In the genomic region with DNA sequence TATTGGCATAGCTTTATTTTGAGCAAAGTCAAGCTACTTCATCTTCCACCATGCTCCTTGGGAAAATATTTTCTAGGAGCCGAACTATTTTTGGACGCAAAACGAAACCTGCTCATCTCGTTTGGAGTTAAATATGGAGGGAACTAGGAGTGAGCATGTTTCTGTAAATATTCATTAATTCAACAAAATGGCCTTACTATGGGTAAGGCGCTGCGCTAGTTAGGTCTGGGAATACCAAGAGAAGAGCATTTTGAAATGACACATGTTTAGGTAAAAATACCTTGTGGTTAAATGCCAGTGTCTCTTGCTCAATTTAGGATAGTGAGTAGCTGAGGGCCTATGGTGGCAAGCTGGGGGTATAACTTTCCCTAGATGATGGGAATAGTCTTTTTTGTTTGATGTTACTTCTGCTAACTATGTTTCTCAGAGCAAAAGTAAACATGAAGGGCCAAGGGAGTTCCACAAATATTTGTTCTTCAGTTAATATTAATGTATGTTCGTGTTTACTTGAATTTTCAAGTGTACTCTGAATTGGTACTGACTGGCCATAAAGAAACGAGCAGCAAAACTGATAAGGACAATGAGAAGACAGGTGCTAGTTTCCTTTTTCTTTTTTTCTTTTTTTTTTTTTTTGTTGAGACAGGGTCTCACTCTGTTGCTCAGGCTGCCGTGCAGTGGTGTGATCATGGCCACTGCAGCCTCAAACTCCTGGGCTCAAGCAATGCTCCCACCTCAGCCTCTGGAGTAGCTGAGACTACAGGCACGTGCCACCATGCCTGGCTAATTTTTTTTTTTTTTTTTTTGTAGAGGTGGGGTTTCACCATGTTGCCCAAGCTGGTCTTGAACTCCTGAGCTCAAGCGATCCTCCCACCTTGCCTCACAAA, we compare ENCODE assay signal across 28 cellular contexts.
DNase-seq lines count a peak whose midpoint lies in the region; ATAC-seq and TF ChIP-seq lines count a peak whose summit lies in the region.
"Had no signal": no experiment of that assay in that cellular context is flagged by ENCODE, and none has a peak within 500 bp of the region (broad histone marks: within the 10 kb centered on the region; RNA-seq: fewer than 3 reads in every experiment).

No MANE protein-coding gene starts in this region.

- H3K4me3 Mint-ChIP-seq in CD14-positive monocyte (no peak overlapping the region), progenitor cell of endocrine pancreas (ENCODE audit: low read depth) (no peak overlapping the region)
- H3K4me3 Mint-ChIP-seq in activated CD8-positive, alpha-beta T cell treated with anti-CD3 and anti-CD28 coated beads for 36 hours = no peak overlapping the region
- H3K4me3 Mint-ChIP-seq: activated CD4-positive, alpha-beta memory T cell treated with anti-CD3 and anti-CD28 coated beads for 36 hours; activated naive CD8-positive, alpha-beta T cell treated with anti-CD3 and anti-CD28 coated beads for 36 hours; CD4-positive, alpha-beta memory T cell; endodermal cell; GM23338 had no signal

- H3K9me3 ChIP-seq in HEK293 (ENCODE audit: control insufficient read depth, insufficient read depth, low read depth, low read length) (no peaks in the 10 kb centered on the region), body of pancreas (no peaks in the 10 kb centered on the region)
- H3K9me3 ChIP-seq: ascending aorta, esophagus squamous epithelium, sigmoid colon, testis, vagina had no signal

- 30 to 36% methylated on average over 11 of the region's 11 CpGs for WGBS in body of pancreas, 2 donors

- peaks cover 0 to 3% of the 10 kb centered on the region in 2 donors for H3K36me3 Mint-ChIP-seq in CD14-positive monocyte
- H3K36me3 Mint-ChIP-seq in progenitor cell of endocrine pancreas (ENCODE audit: insufficient read depth) = no peaks in the 10 kb centered on the region
- H3K36me3 Mint-ChIP-seq in activated CD8-positive, alpha-beta T cell treated with anti-CD3 and anti-CD28 coated beads for 36 hours (ENCODE audit: low read depth) = no peaks in the 10 kb centered on the region
- H3K36me3 Mint-ChIP-seq: activated CD4-positive, alpha-beta memory T cell treated with anti-CD3 and anti-CD28 coated beads for 36 hours; activated naive CD8-positive, alpha-beta T cell treated with anti-CD3 and anti-CD28 coated beads for 36 hours; CD4-positive, alpha-beta memory T cell had no signal

- no peaks in the 10 kb centered on the region for H3K4me1 ChIP-seq in HEK293 (ENCODE audit: control insufficient read depth, insufficient read depth, low read length)
- peaks cover 66% of the 10 kb centered on the region for H3K4me1 ChIP-seq in body of pancreas
- H3K4me1 ChIP-seq: ascending aorta, esophagus squamous epithelium, sigmoid colon, vagina had no signal

- CTCF ChIA-PET in HEK293 (lab: Yijun Ruan, JAX) = interaction anchor here (0.6 kb wide), 1 partner anchor 23 kb away, joined by 3 read pairs; no protein-coding TSS in a partner anchor
- CTCF ChIA-PET in activated CD8-positive, alpha-beta T cell treated with anti-CD3 and anti-CD28 coated beads for 36 hours (lab: Charles Lee) = no interaction called here

- DNase-seq in CD14-positive monocyte (ENCODE audit: low spot score) = no peak
- peak in 1 of 4 donors; percentile 47 for DNase-seq in body of pancreas
- no peak for DNase-seq in progenitor cell of endocrine pancreas (ENCODE audit: low spot score, unreplicated experiment)
- DNase-seq in epidermal melanocyte (ENCODE audit: insufficient read length, low spot score) = no peak
- DNase-seq in superior temporal gyrus (ENCODE audit: extremely low spot score) = no peak
- no peak for DNase-seq in activated CD8-positive, alpha-beta T cell treated with anti-CD3 and anti-CD28 coated beads for 36 hours
- DNase-seq: activated CD4-positive, alpha-beta memory T cell treated with anti-CD3 and anti-CD28 coated beads for 36 hours; activated naive CD8-positive, alpha-beta T cell treated with anti-CD3 and anti-CD28 coated beads for 36 hours; CD4-positive, alpha-beta memory T cell; DND-41; endodermal cell; esophagus squamous epithelium; foreskin melanocyte; mesendoderm; NCI-H2029; NCI-H82; RPMI8226; sigmoid colon; stimulated activated CD4-positive, alpha-beta T cell treated with anti-CD3 and anti-CD28 coated beads, Interleukin-15, amount 100 ng/mL, for 24 hours; stimulated activated naive CD4-positive, alpha-beta T cell; T-helper 1 cell; testis had no signal

- ATAC-seq in body of pancreas = peak; percentile 41
- ATAC-seq in GM21529 (IDR thresholded peaks at IDR 0.05; ENCODE audit: unreplicated experiment) = no peak
- no peak for ATAC-seq in activated CD8-positive, alpha-beta T cell treated with anti-CD3 and anti-CD28 coated beads for 36 hours
- ATAC-seq: activated CD4-positive, CD25-positive, alpha-beta regulatory T cell treated with anti-CD3 and anti-CD28 coated beads, Interleukin-2, amount 50 U/mL, for 24 hours; GM23338 had no signal

- no peak for TF ChIP-seq POLR2A in body of pancreas (IDR thresholded peaks at IDR 0.05)

- TF ChIP-seq CTCF in CD14-positive monocyte (IDR thresholded peaks at IDR 0.05) (no peak), HEK293 (tag by site-specific recombination; IDR thresholded peaks at IDR 0.05) (no peak), body of pancreas (IDR thresholded peaks at IDR 0.05) (no peak), progenitor cell of endocrine pancreas (IDR thresholded peaks at IDR 0.05; ENCODE audit: unreplicated experiment) (no peak)
- no peak for TF ChIP-seq CTCF in activated CD8-positive, alpha-beta T cell treated with anti-CD3 and anti-CD28 coated beads for 36 hours (IDR thresholded peaks at IDR 0.05)

- H3K4me3 ChIP-seq in HEK293 (ENCODE audit: low read depth, low read length) (no peak overlapping the region), body of pancreas (no peak overlapping the region)
- H3K4me3 ChIP-seq: ascending aorta, esophagus squamous epithelium, GM23338, sigmoid colon, testis, vagina had no signal

- POLR2A ChIA-PET in HEK293 (lab: Yijun Ruan, JAX) = no interaction called here
- POLR2A ChIA-PET in activated CD8-positive, alpha-beta T cell treated with anti-CD3 and anti-CD28 coated beads for 36 hours (lab: Charles Lee) = no interaction called here

- no peaks in the 10 kb centered on the region for H3K36me3 ChIP-seq in HEK293 (ENCODE audit: control insufficient read depth in 2 of 2, insufficient read depth in 1 of 2, low read length in 2 of 2)
- H3K36me3 ChIP-seq in body of pancreas (replicated peaks in 1 of 2; ENCODE audit: insufficient read depth in 1 of 2, low read depth in 2 of 2) = no peaks in the 10 kb centered on the region
- H3K36me3 ChIP-seq: ascending aorta, esophagus squamous epithelium, sigmoid colon, vagina had no signal

- H3K27ac Mint-ChIP-seq in CD14-positive monocyte (peak overlapping the region in 5 of 7 donors; percentile 65 to 86 (median 76)), progenitor cell of endocrine pancreas (peak overlapping the region; percentile 54)
- H3K27ac Mint-ChIP-seq in activated CD8-positive, alpha-beta T cell treated with anti-CD3 and anti-CD28 coated beads for 36 hours = no peak overlapping the region
- H3K27ac Mint-ChIP-seq: activated CD4-positive, alpha-beta memory T cell treated with anti-CD3 and anti-CD28 coated beads for 36 hours; activated naive CD8-positive, alpha-beta T cell treated with anti-CD3 and anti-CD28 coated beads for 36 hours; CD4-positive, alpha-beta memory T cell; endodermal cell; GM23338 had no signal

- peaks cover 0 to 1% (median 0%) of the 10 kb centered on the region in 3 donors for H3K27me3 Mint-ChIP-seq in CD14-positive monocyte (ENCODE audit: low read depth in 3 of 3)
- H3K27me3 Mint-ChIP-seq in progenitor cell of endocrine pancreas = peaks cover 15% of the 10 kb centered on the region
- H3K27me3 Mint-ChIP-seq in activated CD8-positive, alpha-beta T cell treated with anti-CD3 and anti-CD28 coated beads for 36 hours = peaks cover 5% of the 10 kb centered on the region

- H3K27ac ChIP-seq in HEK293 (ENCODE audit: extremely low read depth, low read depth, low read length) = no peak overlapping the region
- peak overlapping the region; percentile 25 to 63 (median 53) for H3K27ac ChIP-seq in body of pancreas
- H3K27ac ChIP-seq: ascending aorta, esophagus squamous epithelium, sigmoid colon, testis, vagina had no signal

- H3K4me1 Mint-ChIP-seq in CD14-positive monocyte (peaks cover 73% of the 10 kb centered on the region), progenitor cell of endocrine pancreas (ENCODE audit: low read depth) (peaks cover 24% of the 10 kb centered on the region)
- no peaks in the 10 kb centered on the region for H3K4me1 Mint-ChIP-seq in activated CD8-positive, alpha-beta T cell treated with anti-CD3 and anti-CD28 coated beads for 36 hours (ENCODE audit: low read depth)
- H3K4me1 Mint-ChIP-seq: CD4-positive, alpha-beta memory T cell had no signal

- H3K9me3 Mint-ChIP-seq in CD14-positive monocyte (peaks cover 0 to 2% (median 0%) of the 10 kb centered on the region in 7 donors), progenitor cell of endocrine pancreas (ENCODE audit: low read depth) (no peaks in the 10 kb centered on the region)
- H3K9me3 Mint-ChIP-seq in activated CD8-positive, alpha-beta T cell treated with anti-CD3 and anti-CD28 coated beads for 36 hours = peaks cover 2% of the 10 kb centered on the region
- H3K9me3 Mint-ChIP-seq: activated CD4-positive, alpha-beta memory T cell treated with anti-CD3 and anti-CD28 coated beads for 36 hours; activated naive CD8-positive, alpha-beta T cell treated with anti-CD3 and anti-CD28 coated beads for 36 hours; CD4-positive, alpha-beta memory T cell; endodermal cell; GM23338 had no signal

- no peaks in the 10 kb centered on the region for H3K27me3 ChIP-seq in body of pancreas
- H3K27me3 ChIP-seq: ascending aorta, esophagus squamous epithelium, sigmoid colon, testis, vagina had no signal

- intact Hi-C loops in CD14-positive monocyte (cut with micrococcal nuclease) (no loop called here), body of pancreas (cut with DNase I) (no loop called here)
- intact Hi-C loops in activated CD8-positive, alpha-beta T cell treated with anti-CD3 and anti-CD28 coated beads for 36 hours (cut with micrococcal nuclease) = no loop called here

TF ChIP-seq in HEK293, 187 proteins besides CTCF, POLR2A, EP300 and RAD21 (continues in another document):
- TF ChIP-seq ZBTB7A (tag by site-specific recombination; IDR thresholded peaks at IDR 0.05; ENCODE audit: low read depth) = no peak
- 0 out of 2 replicates have a peak, but pooled peaks have one; percentile 43 for TF ChIP-seq ZNF18 (tag by site-specific recombination; IDR thresholded peaks at IDR 0.05)
- no peak for TF ChIP-seq ZNF571 (tag by site-specific recombination; IDR thresholded peaks at IDR 0.05)
